ENCODE assay signal across 8 cellular contexts in the genomic region with DNA sequence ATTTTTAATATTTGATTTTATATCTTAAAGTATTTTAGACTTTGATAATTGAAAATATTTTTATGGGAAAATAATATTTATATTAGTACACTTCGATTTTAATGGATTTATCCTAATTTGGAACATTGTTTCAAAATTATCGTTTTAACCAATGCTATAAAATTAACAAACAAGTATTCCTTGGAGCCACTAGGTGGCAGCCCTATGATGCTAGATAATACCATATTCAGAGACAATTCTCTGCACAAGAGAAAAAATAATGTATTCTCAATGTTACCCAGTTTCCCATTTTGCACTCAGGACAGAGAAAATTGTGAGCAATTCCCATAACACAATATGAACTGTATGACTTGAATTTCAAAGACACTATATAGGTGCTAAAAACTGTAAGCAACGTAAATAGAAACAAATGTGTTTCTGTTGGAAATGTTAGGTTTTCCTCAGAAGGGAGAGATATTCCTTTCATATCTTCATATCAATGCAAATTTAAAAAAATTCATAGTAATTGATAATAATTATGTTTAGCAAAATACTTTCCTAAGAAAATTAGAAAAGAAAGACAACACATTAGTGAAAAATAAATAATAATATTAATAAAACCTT.
DNase-seq lines count a peak whose midpoint lies in the region; ATAC-seq, FAIRE-seq and TF ChIP-seq lines count a peak whose summit lies in the region.

No MANE protein-coding gene starts in this region.

- H3K36me3 ChIP-seq in GM12878 (ENCODE audit: control insufficient read depth in 2 of 2, insufficient read depth in 2 of 2, low read length in 1 of 2) (no peaks in the 10 kb centered on the region), left lung (no peaks in the 10 kb centered on the region)

- H3K4me1 ChIP-seq in GM12878 (ENCODE audit: control insufficient read depth, insufficient read depth, low read length) (no peaks in the 10 kb centered on the region), left lung (no peaks in the 10 kb centered on the region)

- DNase-seq in DMS79 (lab: John Stamatoyannopoulos, UW) (peak; percentile 8), H4 (ENCODE audit: low spot score) (peak; percentile 72), NCI-H2171 treated with DMSO at 0.1 percent for 48 hours (lab: John Stamatoyannopoulos, UW) (peak; percentile 78), GM12878 (ENCODE audit: low read depth, low spot score) (no peak), left lung (no peak), KG1 (lab: John Stamatoyannopoulos, UW) (no peak), epidermal melanocyte (ENCODE audit: insufficient read length, low spot score) (no peak)
- DNase-seq in activated effector memory CD4-positive, alpha-beta T cell treated with Interleukin-2 at 50 U/mL for 16 hours: no peak

- in situ Hi-C loops in GM12878 (cut with MboI): no loop called here

- WGBS in GM12878 (ENCODE audit: insufficient coverage, insufficient replicate concordance, low lambda C conversion rate, missing lambda C conversion rate): 3% methylated on average over 3 of the region's 3 CpGs

- H3K79me2 ChIP-seq in GM12878 (ENCODE audit: control insufficient read depth, insufficient read depth, low read length): no peaks in the 10 kb centered on the region

- H2AFZ ChIP-seq in GM12878 (ENCODE audit: control insufficient read depth, low read depth, low read length): no peak overlapping the region

- CTCF ChIA-PET in GM12878 (lab: Yijun Ruan, JAX): interaction anchor here (2.7 kb wide), 1 partner anchor 245 kb away, joined by 14 read pairs; no protein-coding TSS in a partner anchor

- no TSS peak for BruUV-seq in GM12878 (replicated peaks; lab: Mats Ljungman, UMichigan)

- POLR2A ChIA-PET in GM12878 (lab: Charles Lee): no interaction called here

- FAIRE-seq in GM12878 (lab: Jason Lieb, UNC): no peak

- no peak for TF ChIP-seq EP300 in GM12878 (IDR thresholded peaks at IDR 0.05; ENCODE audit: borderline replicate concordance in 1 of 2, control insufficient read depth in 1 of 2, low read depth in 2 of 2, low read length in 2 of 2)

- no peak overlapping the region for H3K4me2 ChIP-seq in GM12878 (ENCODE audit: control insufficient read depth, insufficient read depth)

- TF ChIP-seq RAD21 in GM12878 (IDR thresholded peaks at IDR 0.05; ENCODE audit: insufficient read depth, low read depth, low read length): peak; percentile 89

- intact Hi-C loops in GM12878 (cut with micrococcal nuclease; ENCODE audit: unreplicated experiment) (loop anchor here (1.0 kb wide), 2 partner anchors 103 to 245 kb away; no protein-coding TSS in a partner anchor), left lung (cut with DNase I) (loop anchor here in 1 of 2 donors (5.0 kb wide), 1 partner anchor 246 kb away; no protein-coding TSS in a partner anchor)

- TF ChIP-seq CTCF in GM12878 (IDR thresholded peaks at IDR 0.05 in 2 of 3, conservative IDR thresholded peaks at IDR 0.05 in 1 of 3; ENCODE audit: control insufficient read depth in 2 of 3, extremely low read depth in 1 of 3, insufficient read depth in 1 of 3, low read depth in 3 of 3, low read length in 3 of 3) (peak; percentile 47 to 63 (median 51); a peak in 5 of 6 replicates), left lung (IDR thresholded peaks at IDR 0.05) (peak; percentile 13 to 50)

- no peak overlapping the region for H3K27ac ChIP-seq in GM12878 (ENCODE audit: control insufficient read depth, insufficient read depth)
- no peak overlapping the region for H3K27ac ChIP-seq in left lung

- no peaks in the 10 kb centered on the region for H4K20me1 ChIP-seq in GM12878 (ENCODE audit: control insufficient read depth, insufficient read depth)

- no peak overlapping the region for H3K4me3 ChIP-seq in GM12878
- H3K4me3 ChIP-seq in left lung: no peak overlapping the region

- RAD21 ChIA-PET in GM12878 (lab: Charles Lee; ENCODE audit: unreplicated experiment): interaction anchor here (1.2 to 1.7 kb wide), 2 partner anchors 245 to 248 kb away, joined by 4 to 5 read pairs; no protein-coding TSS in a partner anchor

- peak; percentile 52; the same call in 1 of the 3 replicates for ATAC-seq in GM12878
- peak; percentile 58 for ATAC-seq in left lung

- no peaks in the 10 kb centered on the region for H3K27me3 ChIP-seq in GM12878 (replicated peaks in 1 of 2; ENCODE audit: control insufficient read depth in 2 of 2, insufficient read depth in 2 of 2, low read length in 1 of 2)
- H3K27me3 ChIP-seq in left lung: no peaks in the 10 kb centered on the region

- SMC1A ChIA-PET in GM12878 (lab: Charles Lee; ENCODE audit: uncharacterized antibody, unreplicated experiment): interaction anchor here (1.0 to 1.2 kb wide), 2 partner anchors 76 to 536 kb away, joined by 3 to 4 read pairs; no protein-coding TSS in a partner anchor

- no peak for TF ChIP-seq POLR2A in GM12878 (IDR thresholded peaks at IDR 0.05; ENCODE audit: low read depth, low read length)

- H3K9ac ChIP-seq in GM12878 (ENCODE audit: control insufficient read depth, insufficient read depth, low read length): no peak overlapping the region

- H3K9me3 ChIP-seq in GM12878 (replicated peaks; ENCODE audit: control insufficient read depth, insufficient read depth, low read length) (no peaks in the 10 kb centered on the region), left lung (no peaks in the 10 kb centered on the region)

TF ChIP-seq in GM12878, 131 proteins besides CTCF, POLR2A, EP300 and RAD21:
- TF ChIP-seq SMC3 (IDR thresholded peaks at IDR 0.05; ENCODE audit: borderline replicate concordance, low read length): peak; percentile 67; the same call in 1 of the 2 replicates
- no peak for TF ChIP-seq CHD1 (IDR thresholded peaks at IDR 0.05; ENCODE audit: low read depth, low read length)

Comparison
In these comparisons a context has a peak if more than half of its experiments do, and no peak if none do; other contexts are left out.
1. DNase-seq: peak in DMS79 (single experiment), H4 (single experiment) and NCI-H2171 treated with DMSO at 0.1 percent for 48 hours (single experiment); none in GM12878 (single experiment), left lung (0 of 2), activated effector memory CD4-positive, alpha-beta T cell treated with Interleukin-2 at 50 U/mL for 16 hours (single experiment), KG1 (single experiment) and epidermal melanocyte (single experiment).